In the genomic region with DNA sequence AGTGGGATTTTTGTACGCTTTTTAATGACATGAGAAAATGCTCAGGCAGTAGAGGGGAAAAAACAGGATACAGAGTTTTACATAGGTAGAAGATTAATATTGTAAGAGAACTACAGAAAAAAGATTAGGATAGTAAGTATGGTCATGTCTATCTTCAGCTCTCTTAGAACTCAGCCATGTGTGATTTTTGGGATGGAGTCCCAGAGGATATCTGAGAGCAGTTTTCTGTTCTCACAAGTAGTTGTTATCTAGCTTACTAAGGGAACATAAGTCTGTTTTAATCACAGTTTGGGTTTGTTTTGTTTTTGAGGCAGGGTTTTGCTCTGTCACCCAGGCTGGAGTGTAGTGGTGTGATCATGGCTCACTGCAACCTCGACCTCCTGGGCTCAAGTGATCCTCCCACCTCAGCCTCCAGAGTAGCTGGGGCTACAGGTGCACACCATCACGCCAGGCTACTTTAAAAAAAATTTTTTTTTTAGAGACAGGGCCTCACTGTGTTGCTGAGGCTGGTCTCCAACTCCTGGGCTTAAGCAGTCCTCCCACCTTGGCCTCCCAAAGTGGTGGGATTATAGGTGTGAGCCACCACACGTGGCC, we compare ENCODE assay signal across 7 cellular contexts. TPM values are rescaled to one million over a fixed set of nuclear protein-coding genes. Genes with fewer than 3 reads are reported as not detected.
DNase-seq lines count a peak whose midpoint lies in the region; ATAC-seq and TF ChIP-seq lines count a peak whose summit lies in the region.
"Not testable (repeated sequence)": the region's sequence is repeated elsewhere in the genome, so short reads cannot be mapped to it uniquely, and the experiment has no call there.

No MANE protein-coding gene starts in this region.

- peaks cover 0 to 41% (median 9%) of the 10 kb centered on the region in 3 donors for H3K36me3 Mint-ChIP-seq in CD8-positive, alpha-beta memory T cell
- H3K36me3 Mint-ChIP-seq in activated B cell treated with CpG ODN at 0.5 μM for 24 hours (ENCODE audit: low read depth): peaks cover 33% of the 10 kb centered on the region
- peaks cover 36% of the 10 kb centered on the region for H3K36me3 Mint-ChIP-seq in activated T-helper 17 cell treated with anti-CD3 and anti-CD28 coated beads, Interleukin-2, amount 50 U/mL, for 72 hours (ENCODE audit: low read depth)

- CTCF ChIA-PET in CD8-positive, alpha-beta memory T cell (lab: Charles Lee): interaction anchor here (0.9 to 1.6 kb wide), 2 partner anchors 11 to 44 kb away, joined by 3 read pairs; no protein-coding TSS in a partner anchor
- CTCF ChIA-PET in activated B cell treated with CpG ODN at 0.5 μM for 24 hours (lab: Charles Lee): interaction anchor here (2.2 kb wide), 1 partner anchor 43 kb away, joined by 4 read pairs; no protein-coding TSS in a partner anchor

- DNase-seq in CD8-positive, alpha-beta memory T cell; activated B cell treated with CpG ODN at 0.5 μM for 24 hours; dorsolateral prefrontal cortex; right cardiac atrium; stomach: not testable (repeated sequence)

- peak overlapping the region in 5 of 8 donors; percentile 54 to 83 (median 64) for H3K27ac Mint-ChIP-seq in CD8-positive, alpha-beta memory T cell
- peak overlapping the region; percentile 83 for H3K27ac Mint-ChIP-seq in activated B cell treated with CpG ODN at 0.5 μM for 24 hours
- peak overlapping the region; percentile 49 for H3K27ac Mint-ChIP-seq in activated T-helper 17 cell treated with anti-CD3 and anti-CD28 coated beads, Interleukin-2, amount 50 U/mL, for 72 hours

- not testable (repeated sequence) for ATAC-seq in activated B cell treated with CpG ODN at 0.5 μM for 24 hours (ENCODE audit: low read depth); activated T-helper 17 cell treated with anti-CD3 and anti-CD28 coated beads, Interleukin-2, amount 50 U/mL, for 72 hours (replicated peaks)
- ATAC-seq in right cardiac atrium: peak; percentile 20 to 45

- peaks cover 36 to 61% (median 61%) of the 10 kb centered on the region in 3 donors for H3K4me1 Mint-ChIP-seq in CD8-positive, alpha-beta memory T cell
- peaks cover 71% of the 10 kb centered on the region for H3K4me1 Mint-ChIP-seq in activated B cell treated with CpG ODN at 0.5 μM for 24 hours
- H3K4me1 Mint-ChIP-seq in activated T-helper 17 cell treated with anti-CD3 and anti-CD28 coated beads, Interleukin-2, amount 50 U/mL, for 72 hours: peaks cover 27% of the 10 kb centered on the region

- WGBS in right cardiac atrium: 77% methylated on average over 4 of the region's 4 CpGs
- WGBS in stomach, 5 donors: 92 to 96% (median 95%) methylated on average over 4 of the region's 4 CpGs

- not testable (repeated sequence) for H3K27ac ChIP-seq in CD8-positive, alpha-beta memory T cell (ENCODE audit: low read depth, low read length)
- H3K27ac ChIP-seq in dorsolateral prefrontal cortex: peak overlapping the region in 48 of 59 donors; percentile 1 to 99 (median 76)
- peak overlapping the region; percentile 34 for H3K27ac ChIP-seq in right cardiac atrium (ENCODE audit: low read length)
- H3K27ac ChIP-seq in neutrophil: peak overlapping the region; percentile 74
- peak overlapping the region in 3 of 5 donors; percentile 13 to 56 (median 32) for H3K27ac ChIP-seq in stomach

- POLR2A ChIA-PET in CD8-positive, alpha-beta memory T cell (lab: Charles Lee): not testable (repeated sequence)
- POLR2A ChIA-PET in activated B cell treated with CpG ODN at 0.5 μM for 24 hours (lab: Charles Lee): interaction anchor here (0.6 to 1.9 kb wide), 4 partner anchors 13 to 44 kb away, joined by 3 to 9 read pairs (median 4); a partner anchor contains a TSS

- not testable (repeated sequence) for H3K27me3 Mint-ChIP-seq in CD8-positive, alpha-beta memory T cell; activated B cell treated with CpG ODN at 0.5 μM for 24 hours; activated T-helper 17 cell treated with anti-CD3 and anti-CD28 coated beads, Interleukin-2, amount 50 U/mL, for 72 hours

- H3K27me3 ChIP-seq in CD8-positive, alpha-beta memory T cell (ENCODE audit: insufficient read depth, low read length, poor library complexity, severe bottlenecking); dorsolateral prefrontal cortex; right cardiac atrium (ENCODE audit: control insufficient read depth, insufficient read depth); neutrophil; stomach: not testable (repeated sequence)

- not testable (repeated sequence) for H3K9me3 ChIP-seq in CD8-positive, alpha-beta memory T cell (ENCODE audit: low read length); right cardiac atrium (ENCODE audit: control insufficient read depth, low read length); neutrophil; stomach

- not testable (repeated sequence) for H3K4me3 ChIP-seq in CD8-positive, alpha-beta memory T cell (ENCODE audit: low read length); dorsolateral prefrontal cortex; right cardiac atrium (ENCODE audit: low read length); neutrophil (ENCODE audit: low read depth in 1 of 2, low read length in 1 of 2); stomach

- not testable (repeated sequence) for TF ChIP-seq POLR2A in stomach (IDR thresholded peaks at IDR 0.05)

- not testable (repeated sequence) for TF ChIP-seq CTCF in activated B cell treated with CpG ODN at 0.5 μM for 24 hours (IDR thresholded peaks at IDR 0.05); dorsolateral prefrontal cortex (IDR thresholded peaks at IDR 0.05 in 54 of 56, conservative IDR thresholded peaks at IDR 0.05 in 2 of 56; ENCODE audit: low read depth in 1 of 56, partially characterized antibody in 56 of 56); neutrophil (IDR thresholded peaks at IDR 0.05); stomach (IDR thresholded peaks at IDR 0.05)

- not testable (repeated sequence) for TF ChIP-seq EP300 in stomach (IDR thresholded peaks at IDR 0.05)

- peaks cover 34% of the 10 kb centered on the region for H3K4me1 ChIP-seq in CD8-positive, alpha-beta memory T cell (ENCODE audit: insufficient read depth, low read length)
- H3K4me1 ChIP-seq in right cardiac atrium (ENCODE audit: control insufficient read depth, insufficient read depth, low read length): not testable (repeated sequence)
- H3K4me1 ChIP-seq in neutrophil (ENCODE audit: control insufficient read depth in 1 of 2, insufficient read depth in 1 of 2, low read depth in 1 of 2, low read length in 1 of 2) (peaks cover 46 to 51% of the 10 kb centered on the region in 2 experiments), stomach (peaks cover 14 to 73% (median 56%) of the 10 kb centered on the region in 4 donors)

- intact Hi-C loops in activated B cell treated with CpG ODN at 0.5 μM for 24 hours (cut with micrococcal nuclease); dorsolateral prefrontal cortex (cut with DNase I); right cardiac atrium (cut with DNase I); stomach (cut with DNase I; ENCODE audit: low total_unique reads): not testable (repeated sequence)

- H3K4me3 Mint-ChIP-seq in CD8-positive, alpha-beta memory T cell: peak overlapping the region in 1 of 7 donors; percentile 10
- H3K4me3 Mint-ChIP-seq in activated B cell treated with CpG ODN at 0.5 μM for 24 hours; activated T-helper 17 cell treated with anti-CD3 and anti-CD28 coated beads, Interleukin-2, amount 50 U/mL, for 72 hours: not testable (repeated sequence)

- H3K9me3 Mint-ChIP-seq in CD8-positive, alpha-beta memory T cell; activated B cell treated with CpG ODN at 0.5 μM for 24 hours; activated T-helper 17 cell treated with anti-CD3 and anti-CD28 coated beads, Interleukin-2, amount 50 U/mL, for 72 hours: not testable (repeated sequence)

- H3K36me3 ChIP-seq in CD8-positive, alpha-beta memory T cell (ENCODE audit: insufficient read depth, low read length): peaks cover 20% of the 10 kb centered on the region
- not testable (repeated sequence) for H3K36me3 ChIP-seq in neutrophil
- H3K36me3 ChIP-seq in stomach: peaks cover 18 to 29% (median 27%) of the 10 kb centered on the region in 4 donors

RNA-seq across cellular contexts. Expression of a gene that starts 14.4 kb away (rescaled TPM):
- 10 to 100 TPM; 90.1 to 93.6 TPM for total RNA-seq in CD8-positive, alpha-beta memory T cell
- 63.4 TPM for polyA plus RNA-seq in CD8-positive, alpha-beta memory T cell
- total RNA-seq in activated B cell treated with CpG ODN at 0.5 μM for 24 hours (137 and 138 TPM in 2 replicates), dorsolateral prefrontal cortex (100 to 1,000 TPM in 82 of 120 experiments, 10 to 100 TPM in 38; 71.7 to 193 (median 110) TPM), right cardiac atrium (100 to 1,000 TPM in 3 of 4 donors, 10 to 100 TPM in 1; 99.2 to 149 (median 105) TPM), stomach (100 to 1,000 TPM in 1 of 5 donors, 10 to 100 TPM in 4; 61.2 to 119 (median 64.8) TPM)
- 100 to 1,000 TPM in 1 of 2 donors, 10 to 100 TPM in 1; 91.3 to 126 TPM for total RNA-seq in activated T-helper 17 cell treated with anti-CD3 and anti-CD28 coated beads, Interleukin-2, amount 50 U/mL, for 72 hours
- polyA plus RNA-seq in right cardiac atrium (54.1 TPM), stomach (10 to 100 TPM; 38.8 to 62.3 (median 57.5) TPM)

RNA-seq across cellular contexts. Expression of a gene that starts 16.6 kb away (rescaled TPM):
- 10 to 100 TPM; 68.0 to 68.7 TPM for total RNA-seq in CD8-positive, alpha-beta memory T cell
- 78.1 TPM for polyA plus RNA-seq in CD8-positive, alpha-beta memory T cell
- 58.4 and 63.2 TPM in 2 replicates for total RNA-seq in activated B cell treated with CpG ODN at 0.5 μM for 24 hours
- total RNA-seq in activated T-helper 17 cell treated with anti-CD3 and anti-CD28 coated beads, Interleukin-2, amount 50 U/mL, for 72 hours: 10 to 100 TPM; 71.7 to 99.1 TPM
- 10 to 100 TPM; 13.7 to 37.5 (median 22.9) TPM for total RNA-seq in dorsolateral prefrontal cortex
- total RNA-seq in right cardiac atrium: 10 to 100 TPM; 43.9 to 66.2 (median 53.6) TPM
- polyA plus RNA-seq in right cardiac atrium: 82.7 TPM
- 100 to 1,000 TPM in 3 of 5 donors, 10 to 100 TPM in 2; 27.2 to 425 (median 107) TPM for total RNA-seq in stomach
- 100 to 1,000 TPM in 2 of 3 donors, 10 to 100 TPM in 1; 58.8 to 158 (median 155) TPM for polyA plus RNA-seq in stomach

RNA-seq across cellular contexts. Expression of a gene that starts 41.3 kb away (rescaled TPM):
- total RNA-seq in CD8-positive, alpha-beta memory T cell: under 1 TPM; 0.40 to 0.61 TPM
- 0.90 TPM for polyA plus RNA-seq in CD8-positive, alpha-beta memory T cell
- total RNA-seq in activated B cell treated with CpG ODN at 0.5 μM for 24 hours (41.7 and 46.2 TPM in 2 replicates), dorsolateral prefrontal cortex (10 to 100 TPM in 113 of 120 experiments, 1 to 10 TPM in 7; 3.1 to 59.1 (median 19.8) TPM), right cardiac atrium (100 to 1,000 TPM in 1 of 4 donors, 10 to 100 TPM in 3; 56.2 to 114 (median 62.6) TPM), stomach (10 to 100 TPM in 1 of 5 donors, 1 to 10 TPM in 1, under 1 TPM in 1, not detected in 2; 0.92 to 41.1 (median 5.9) TPM)
- under 1 TPM; 0.26 to 0.77 TPM for total RNA-seq in activated T-helper 17 cell treated with anti-CD3 and anti-CD28 coated beads, Interleukin-2, amount 50 U/mL, for 72 hours
- polyA plus RNA-seq in right cardiac atrium (74.0 TPM), stomach (1 to 10 TPM; 2.6 to 4.5 (median 3.1) TPM)

RNA-seq across cellular contexts. Expression of a gene that starts 52.6 kb away (rescaled TPM):
- 100 to 1,000 TPM; 384 to 385 TPM for total RNA-seq in CD8-positive, alpha-beta memory T cell
- 715 TPM for polyA plus RNA-seq in CD8-positive, alpha-beta memory T cell
- 225 and 227 TPM in 2 replicates for total RNA-seq in activated B cell treated with CpG ODN at 0.5 μM for 24 hours
- 100 to 1,000 TPM; 194 to 363 TPM for total RNA-seq in activated T-helper 17 cell treated with anti-CD3 and anti-CD28 coated beads, Interleukin-2, amount 50 U/mL, for 72 hours
- total RNA-seq in dorsolateral prefrontal cortex: 100 to 1,000 TPM in 85 of 120 experiments, 10 to 100 TPM in 35; 75.2 to 173 (median 106) TPM
- 100 to 1,000 TPM; 131 to 263 (median 186) TPM for total RNA-seq in right cardiac atrium
- polyA plus RNA-seq in right cardiac atrium: 209 TPM
- 100 to 1,000 TPM; 116 to 468 (median 176) TPM for total RNA-seq in stomach
- 100 to 1,000 TPM; 227 to 582 (median 370) TPM for polyA plus RNA-seq in stomach
